ENCODE assay signal across 21 cellular contexts in the genomic region with DNA sequence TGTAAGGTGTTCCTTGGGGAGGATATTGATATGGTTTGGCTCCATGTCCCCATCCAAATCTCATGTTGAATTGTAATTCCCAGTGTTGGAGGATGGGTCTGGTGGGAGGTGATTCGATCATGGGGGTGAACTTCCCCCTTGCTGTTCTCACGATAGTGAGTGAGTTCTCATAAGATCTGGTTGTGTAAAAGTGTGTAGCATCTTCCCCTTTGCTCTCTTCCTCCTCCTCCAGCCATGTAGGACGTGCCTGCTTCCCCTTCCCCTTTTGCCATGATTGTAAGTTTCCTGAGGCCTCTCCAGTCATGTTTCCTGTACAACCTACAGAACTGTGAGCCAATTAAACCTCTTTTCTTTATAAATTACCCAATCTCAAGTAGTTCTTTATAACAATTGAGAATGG.
"Had no signal": no experiment of that assay in that cellular context is flagged by ENCODE, and none has a peak within 500 bp of the region (broad histone marks: within the 10 kb centered on the region; RNA-seq: fewer than 3 reads in every experiment).

No MANE protein-coding gene starts in this region.

- DNase-seq: MM.1S, NCI-H1092 treated with DMSO at 0.1 percent for 48 hours, NCI-H1436, NCI-H187, NCI-H2029, NCI-H2081 treated with DMSO at 0.1 percent for 48 hours, NCI-H2171, NCI-H226, NCI-H446, NCI-H510A, NCI-H524 treated with DMSO at 0.1 percent for 48 hours, NCI-H69, NCI-H774, Right ventricle myocardium superior, RPMI8226, SIG-M5, T-helper 1 cell had no signal

- H3K36me3 ChIP-seq: SJSA1 had no signal

- H3K9ac ChIP-seq: KMS-11 had no signal

- FAIRE-seq: RCC 7860 had no signal

- H3K27ac ChIP-seq: KMS-11, SJSA1, SK-N-MC had no signal

- H3K4me3 ChIP-seq: SJSA1, SK-N-MC had no signal

- H3K4me1 ChIP-seq: SJSA1 had no signal

- H3K27me3 ChIP-seq: SJSA1 had no signal

- H3K4me2 ChIP-seq: KMS-11 had no signal

- H3K9me3 ChIP-seq: SJSA1 had no signal
